Comparison of ENCODE assay signal across 1 cellular context in the genomic region with DNA sequence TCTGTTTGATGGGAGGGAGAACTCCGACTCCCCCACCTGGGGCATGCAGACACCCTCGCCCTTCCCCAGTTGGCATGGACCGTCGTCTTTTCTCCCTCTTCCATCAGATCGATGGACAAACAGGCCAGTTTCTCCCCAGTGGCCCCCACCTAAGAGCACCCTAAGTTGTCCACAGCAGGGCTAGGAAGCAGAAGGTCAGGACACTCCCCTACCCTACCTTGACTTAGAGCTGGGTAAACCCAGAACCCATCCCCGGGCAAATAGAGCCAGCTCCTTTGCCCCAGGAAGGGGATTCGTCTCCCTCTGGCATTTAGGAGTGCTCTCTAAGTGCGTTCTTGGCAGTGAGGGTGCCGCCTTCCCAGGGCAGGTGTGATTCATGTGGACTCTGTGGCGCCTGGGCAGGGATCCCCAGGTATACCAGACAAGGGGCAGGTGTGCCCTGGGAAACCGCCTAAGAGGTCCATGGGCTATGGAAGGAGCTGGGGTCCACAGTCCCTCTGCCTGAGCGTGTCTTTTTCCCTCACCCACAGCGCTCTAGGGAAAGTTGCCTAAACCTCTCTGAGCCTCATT.
TF ChIP-seq lines count a peak whose summit lies in the region.

No MANE protein-coding gene starts in this region.

TF ChIP-seq in H1, 55 proteins besides CTCF, POLR2A, EP300 and RAD21:
- no peak for TF ChIP-seq RXRA (IDR thresholded peaks at IDR 0.05; ENCODE audit: insufficient read depth, low read depth, low read length)
TF ChIP-seq in H1: peak in this region for 0.
